Comparison of ENCODE assay signal across 30 cellular contexts in genomic region chr2:38045811-38046210, GRCh38.
"Had no signal": no experiment of that assay in that cellular context is flagged by ENCODE, and none has a peak within 500 bp of the region (broad histone marks: within the 10 kb centered on the region; RNA-seq: fewer than 3 reads in every experiment).

No MANE protein-coding gene starts in this region.

- FAIRE-seq: colon, urothelium cell line had no signal

- H3K36me3 Mint-ChIP-seq: memory B cell; neural progenitor cell; stimulated activated memory B cell treated with anti-CD40 and anti-IgM and Interleukin-4, amounts not matched to agents 10 μg/mL and 1 μg/mL and 100 μg/mL, for 72 hours had no signal

- H3K4me3 ChIP-seq: dorsolateral prefrontal cortex, gastroesophageal sphincter, heart left ventricle, hepatocyte, lower lobe of right lung, mucosa of descending colon, neural progenitor cell, prostate gland, right atrium auricular region, thoracic aorta, tibial nerve, upper lobe of left lung had no signal

- H3K4me1 Mint-ChIP-seq: memory B cell; mesothelial cell of epicardium; naive B cell; nephron; neural progenitor cell; stimulated activated memory B cell treated with anti-CD40 and anti-IgM and Interleukin-4, amounts not matched to agents 10 μg/mL and 1 μg/mL and 100 μg/mL, for 72 hours had no signal

- H3K36me3 ChIP-seq: gastroesophageal sphincter, heart left ventricle, lower lobe of right lung, neural progenitor cell, prostate gland, right atrium auricular region, thoracic aorta, tibial nerve, upper lobe of left lung had no signal

- H3K4me3 Mint-ChIP-seq: memory B cell; mesothelial cell of epicardium; naive B cell; nephron; neural progenitor cell; stimulated activated memory B cell treated with anti-CD40 and anti-IgM and Interleukin-4, amounts not matched to agents 10 μg/mL and 1 μg/mL and 100 μg/mL, for 72 hours; stimulated activated naive CD8-positive, alpha-beta T cell treated with anti-CD3 and anti-CD28 coated beads, Interleukin-15, Interleukin-2, amounts not matched to agents 100 ng/mL and 50 ng/mL, for 24 hours had no signal

- H3K27ac Mint-ChIP-seq: memory B cell; mesothelial cell of epicardium; naive B cell; nephron; neural progenitor cell; stimulated activated memory B cell treated with anti-CD40 and anti-IgM and Interleukin-4, amounts not matched to agents 10 μg/mL and 1 μg/mL and 100 μg/mL, for 72 hours; stimulated activated naive CD8-positive, alpha-beta T cell treated with anti-CD3 and anti-CD28 coated beads, Interleukin-15, Interleukin-2, amounts not matched to agents 100 ng/mL and 50 ng/mL, for 24 hours had no signal

- ATAC-seq: esophagus mucosa; foreskin keratinocyte; gastroesophageal sphincter; heart left ventricle; left ventricle myocardium superior; lower lobe of right lung; mucosa of descending colon; sciatic nerve; stimulated activated memory B cell treated with anti-CD40 and anti-IgM and Interleukin-4, amounts not matched to agents 10 μg/mL and 1 μg/mL and 100 μg/mL, for 72 hours had no signal

- H3K9me3 ChIP-seq: lower lobe of right lung, mucosa of descending colon, prostate gland, right atrium auricular region, thoracic aorta, upper lobe of left lung had no signal

- H2AFZ ChIP-seq: hepatocyte, neural progenitor cell had no signal

- H3K9me3 Mint-ChIP-seq: memory B cell; stimulated activated naive CD8-positive, alpha-beta T cell treated with anti-CD3 and anti-CD28 coated beads, Interleukin-15, Interleukin-2, amounts not matched to agents 100 ng/mL and 50 ng/mL, for 24 hours had no signal

- H3K4me2 ChIP-seq: hepatocyte, neural progenitor cell had no signal

- H3K4me1 ChIP-seq: foreskin keratinocyte, gastroesophageal sphincter, heart left ventricle, lower lobe of right lung, neural progenitor cell, prostate gland, right atrium auricular region, tibial nerve, upper lobe of left lung had no signal

- H3K27me3 Mint-ChIP-seq: memory B cell had no signal

- DNase-seq: cerebellar nuclear complex; dorsolateral prefrontal cortex; effector CD4-positive, alpha-beta T cell; foreskin keratinocyte; heart left ventricle; islet precursor cell; kidney glomerular epithelial cell; left ventricle myocardium superior; lower lobe of right lung; mucosa of descending colon; naive B cell; stimulated activated CD4-positive, alpha-beta T cell treated with anti-CD3 and anti-CD28 coated beads, Interleukin-4, amount 100 ng/mL, for 4 hours; upper lobe of left lung had no signal

- H3K9ac ChIP-seq: neural progenitor cell had no signal

- H3K27ac ChIP-seq: dorsolateral prefrontal cortex, epithelial cell of prostate, foreskin keratinocyte, gastroesophageal sphincter, heart left ventricle, hepatocyte, lower lobe of right lung, neural progenitor cell, prostate gland, right atrium auricular region, thoracic aorta, tibial nerve, upper lobe of left lung had no signal

- H3K27me3 ChIP-seq: gastroesophageal sphincter, heart left ventricle, hepatocyte, neural progenitor cell, right atrium auricular region, tibial nerve, upper lobe of left lung had no signal
